Comparison of ENCODE assay signal across 2 cellular contexts in genomic region chr17:1789936-1790335, GRCh38.
TF ChIP-seq lines count a peak whose summit lies in the region.

No MANE protein-coding gene starts in this region.

TF ChIP-seq in SK-N-SH, 30 proteins besides CTCF, POLR2A, EP300 and RAD21:
- TF ChIP-seq TEAD4 (IDR thresholded peaks at IDR 0.05; ENCODE audit: borderline replicate concordance, insufficient read depth) (no peak), MAX (IDR thresholded peaks at IDR 0.05; ENCODE audit: low read depth) (no peak), GABPA (IDR thresholded peaks at IDR 0.05; ENCODE audit: low read depth) (no peak), GATA2 (CRISPR knock-in tag; IDR thresholded peaks at IDR 0.05) (no peak), USF2 (IDR thresholded peaks at IDR 0.05; ENCODE audit: borderline replicate concordance, low read depth, low read length) (no peak), SIN3A (IDR thresholded peaks at IDR 0.05; ENCODE audit: borderline replicate concordance, low read depth, low read length) (no peak)
TF ChIP-seq in SK-N-SH: peak in this region for 0.

TF ChIP-seq in SK-N-SH treated with all-trans-retinoic acid at 6 μM for 48 hours, 23 proteins besides CTCF, POLR2A, EP300 and RAD21:
- TF ChIP-seq ZNF8 (CRISPR knock-in tag; IDR thresholded peaks at IDR 0.05) (no peak), ZFP3 (CRISPR knock-in tag; IDR thresholded peaks at IDR 0.05) (no peak), ZC3H10 (CRISPR knock-in tag; IDR thresholded peaks at IDR 0.05) (no peak), ZNF565 (CRISPR knock-in tag; conservative IDR thresholded peaks at IDR 0.05; ENCODE audit: low read depth) (no peak), TCF4 (CRISPR knock-in tag; IDR thresholded peaks at IDR 0.05; ENCODE audit: borderline replicate concordance) (no peak), TSHZ2 (CRISPR knock-in tag; IDR thresholded peaks at IDR 0.05) (no peak), ARNTL (CRISPR knock-in tag; IDR thresholded peaks at IDR 0.05; ENCODE audit: borderline replicate concordance, low read depth) (no peak), RARB (CRISPR knock-in tag; IDR thresholded peaks at IDR 0.05) (no peak), ISL1 (CRISPR knock-in tag; IDR thresholded peaks at IDR 0.05) (no peak), PATZ1 (CRISPR knock-in tag; IDR thresholded peaks at IDR 0.05; ENCODE audit: borderline replicate concordance) (no peak), CSDC2 (CRISPR knock-in tag; IDR thresholded peaks at IDR 0.05) (no peak), OSR1 (CRISPR knock-in tag; IDR thresholded peaks at IDR 0.05) (no peak), SNAI2 (CRISPR knock-in tag; IDR thresholded peaks at IDR 0.05) (no peak)
